Comparison of ENCODE assay signal across 13 cellular contexts in the genomic region with DNA sequence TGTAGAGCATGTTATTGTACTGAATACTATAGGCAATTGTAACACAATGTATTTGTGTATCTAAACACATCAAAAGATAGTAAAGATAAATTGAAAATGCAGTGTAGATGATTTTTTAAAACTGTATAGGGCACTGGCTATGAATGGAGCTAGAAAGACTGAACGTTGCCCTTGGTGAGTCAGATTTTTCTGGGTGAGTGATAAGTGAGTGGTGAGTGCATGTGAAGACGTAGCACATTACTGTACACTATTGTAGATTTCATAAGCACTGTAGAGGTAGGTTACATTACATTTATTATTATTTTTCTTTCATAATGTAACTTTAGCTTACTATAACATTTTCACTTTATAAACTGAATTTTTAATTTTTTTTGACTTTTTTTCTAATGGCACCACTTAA.
A peak's percentile ranks its signal among the peaks of the same experiment; 100 is the strongest.
DNase-seq lines count a peak whose midpoint lies in the region; ATAC-seq and TF ChIP-seq lines count a peak whose summit lies in the region.
"Had no signal": no experiment of that assay in that cellular context is flagged by ENCODE, and none has a peak within 500 bp of the region (broad histone marks: within the 10 kb centered on the region; RNA-seq: fewer than 3 reads in every experiment).

No MANE protein-coding gene starts in this region.

- ATAC-seq in heart left ventricle (peak; percentile 70 to 98 (median 84)), foreskin keratinocyte (peak; percentile 53), GM18873 (IDR thresholded peaks at IDR 0.05; ENCODE audit: low FRiP score, unreplicated experiment) (no peak), GM19455 (IDR thresholded peaks at IDR 0.05; ENCODE audit: unreplicated experiment) (no peak)
- ATAC-seq: A549; CD8-positive, alpha-beta T cell; HepG2 had no signal

- no peak overlapping the region for H3K27ac ChIP-seq in heart left ventricle
- no peak overlapping the region for H3K27ac ChIP-seq in foreskin keratinocyte
- H3K27ac ChIP-seq in colonic mucosa = no peak overlapping the region
- H3K27ac ChIP-seq: A549 had no signal

- intact Hi-C loops in heart left ventricle (cut with DNase I) = no loop called here
- intact Hi-C loops in cardiac septum (cut with DNase I) = no loop called here
- intact Hi-C loops in colonic mucosa (cut with DNase I) = no loop called here

- TF ChIP-seq POLR2A in heart left ventricle (IDR thresholded peaks at IDR 0.05) = no peak

- H3K4me1 ChIP-seq in heart left ventricle (no peaks in the 10 kb centered on the region), foreskin keratinocyte (no peaks in the 10 kb centered on the region), colonic mucosa (no peaks in the 10 kb centered on the region)
- H3K4me1 ChIP-seq: A549 had no signal

- H3K36me3 ChIP-seq in heart left ventricle (no peaks in the 10 kb centered on the region), colonic mucosa (no peaks in the 10 kb centered on the region)

- H3K9ac ChIP-seq in colonic mucosa (ENCODE audit: low read depth in 2 of 2, low read length in 2 of 2) = no peak overlapping the region

- H3K9me3 ChIP-seq in heart left ventricle = no peaks in the 10 kb centered on the region
- H3K9me3 ChIP-seq in colonic mucosa = no peaks in the 10 kb centered on the region
- H3K9me3 ChIP-seq: A549 had no signal

- DNase-seq in heart left ventricle (no peak), cardiac septum (ENCODE audit: low spot score) (no peak), RKO (ENCODE audit: low spot score) (peak; percentile 66), foreskin keratinocyte (peak; percentile 4 to 24), colonic mucosa (no peak)
- DNase-seq: CD8-positive, alpha-beta T cell; COR-L47; DMS153; HCEC 1CT had no signal

- H3K27me3 ChIP-seq in heart left ventricle (no peaks in the 10 kb centered on the region), foreskin keratinocyte (no peaks in the 10 kb centered on the region), colonic mucosa (no peaks in the 10 kb centered on the region)

- H3K4me3 ChIP-seq in heart left ventricle = no peak overlapping the region
- no peak overlapping the region for H3K4me3 ChIP-seq in colonic mucosa
- H3K4me3 ChIP-seq: A549 had no signal

- TF ChIP-seq CTCF in heart left ventricle (IDR thresholded peaks at IDR 0.05) (no peak), foreskin keratinocyte (conservative IDR thresholded peaks at IDR 0.05) (no peak), colonic mucosa (IDR thresholded peaks at IDR 0.05) (no peak)

- 26 to 41% (median 32%) methylated on average over 2 of the region's 2 CpGs for WGBS in heart left ventricle, 4 donors

Comparison
In these comparisons a context has a peak if more than half of its experiments do, and no peak if none do; other contexts are left out.
1. ATAC-seq: peak in heart left ventricle (4 of 4) and foreskin keratinocyte (single experiment); none in GM18873 (single experiment) and GM19455 (single experiment).
2. DNase-seq: peak in RKO (single experiment) and foreskin keratinocyte (2 of 2); none in heart left ventricle (0 of 5), cardiac septum (single experiment) and colonic mucosa (single experiment).